ENCODE assay signal across 2 cellular contexts in the genomic region with DNA sequence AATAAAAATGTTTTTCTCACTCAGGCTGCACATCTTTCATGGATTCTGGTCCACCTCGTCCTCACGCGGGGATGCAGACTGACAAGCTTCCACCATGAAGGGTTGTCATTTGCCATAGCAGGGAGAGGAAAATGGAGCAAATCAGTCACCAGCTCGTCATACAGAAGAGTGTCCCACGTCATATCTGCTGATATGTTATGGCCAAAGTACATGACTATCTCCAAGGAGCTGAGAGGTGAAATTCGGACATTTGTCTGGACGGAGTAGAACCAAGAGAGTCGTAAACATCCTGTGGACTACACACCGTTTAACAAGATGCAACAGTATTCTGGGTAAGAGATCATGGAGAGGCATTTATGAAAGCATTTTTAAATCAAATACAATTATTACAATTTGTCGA.
TF ChIP-seq lines count a peak whose summit lies in the region.

No MANE protein-coding gene starts in this region.

TF ChIP-seq in HepG2, 621 proteins besides CTCF, POLR2A, EP300 and RAD21:
- no peak for TF ChIP-seq ATRX (CRISPR knock-in tag; IDR thresholded peaks at IDR 0.05; ENCODE audit: borderline replicate concordance)
- TF ChIP-seq, protein P1, sequence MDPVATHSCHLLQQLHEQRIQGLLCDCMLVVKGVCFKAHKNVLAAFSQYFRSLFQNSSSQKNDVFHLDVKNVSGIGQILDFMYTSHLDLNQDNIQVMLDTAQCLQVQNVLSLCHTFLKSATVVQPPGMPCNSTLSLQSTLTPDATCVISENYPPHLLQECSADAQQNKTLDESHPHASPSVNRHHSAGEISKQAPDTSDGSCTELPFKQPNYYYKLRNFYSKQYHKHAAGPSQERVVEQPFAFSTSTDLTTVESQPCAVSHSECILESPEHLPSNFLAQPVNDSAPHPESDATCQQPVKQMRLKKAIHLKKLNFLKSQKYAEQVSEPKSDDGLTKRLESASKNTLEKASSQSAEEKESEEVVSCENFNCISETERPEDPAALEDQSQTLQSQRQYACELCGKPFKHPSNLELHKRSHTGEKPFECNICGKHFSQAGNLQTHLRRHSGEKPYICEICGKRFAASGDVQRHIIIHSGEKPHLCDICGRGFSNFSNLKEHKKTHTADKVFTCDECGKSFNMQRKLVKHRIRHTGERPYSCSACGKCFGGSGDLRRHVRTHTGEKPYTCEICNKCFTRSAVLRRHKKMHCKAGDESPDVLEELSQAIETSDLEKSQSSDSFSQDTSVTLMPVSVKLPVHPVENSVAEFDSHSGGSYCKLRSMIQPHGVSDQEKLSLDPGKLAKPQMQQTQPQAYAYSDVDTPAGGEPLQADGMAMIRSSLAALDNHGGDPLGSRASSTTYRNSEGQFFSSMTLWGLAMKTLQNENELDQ (CRISPR knock-in tag; IDR thresholded peaks at IDR 0.05; ENCODE audit: borderline replicate concordance) = no peak
- TF ChIP-seq, protein P2, sequence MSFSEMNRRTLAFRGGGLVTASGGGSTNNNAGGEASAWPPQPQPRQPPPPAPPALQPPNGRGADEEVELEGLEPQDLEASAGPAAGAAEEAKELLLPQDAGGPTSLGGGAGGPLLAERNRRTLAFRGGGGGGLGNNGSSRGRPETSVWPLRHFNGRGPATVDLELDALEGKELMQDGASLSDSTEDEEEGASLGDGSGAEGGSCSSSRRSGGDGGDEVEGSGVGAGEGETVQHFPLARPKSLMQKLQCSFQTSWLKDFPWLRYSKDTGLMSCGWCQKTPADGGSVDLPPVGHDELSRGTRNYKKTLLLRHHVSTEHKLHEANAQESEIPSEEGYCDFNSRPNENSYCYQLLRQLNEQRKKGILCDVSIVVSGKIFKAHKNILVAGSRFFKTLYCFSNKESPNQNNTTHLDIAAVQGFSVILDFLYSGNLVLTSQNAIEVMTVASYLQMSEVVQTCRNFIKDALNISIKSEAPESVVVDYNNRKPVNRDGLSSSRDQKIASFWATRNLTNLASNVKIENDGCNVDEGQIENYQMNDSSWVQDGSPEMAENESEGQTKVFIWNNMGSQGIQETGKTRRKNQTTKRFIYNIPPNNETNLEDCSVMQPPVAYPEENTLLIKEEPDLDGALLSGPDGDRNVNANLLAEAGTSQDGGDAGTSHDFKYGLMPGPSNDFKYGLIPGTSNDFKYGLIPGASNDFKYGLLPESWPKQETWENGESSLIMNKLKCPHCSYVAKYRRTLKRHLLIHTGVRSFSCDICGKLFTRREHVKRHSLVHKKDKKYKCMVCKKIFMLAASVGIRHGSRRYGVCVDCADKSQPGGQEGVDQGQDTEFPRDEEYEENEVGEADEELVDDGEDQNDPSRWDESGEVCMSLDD (CRISPR knock-in tag; IDR thresholded peaks at IDR 0.05; ENCODE audit: borderline replicate concordance) = no peak
- TF ChIP-seq CBFB (CRISPR knock-in tag; IDR thresholded peaks at IDR 0.05) = no peak
- TF ChIP-seq SRSF1 (optimal IDR thresholded peaks at IDR 0.05; ENCODE audit: low read depth, low read length) = no peak
- TF ChIP-seq FOXO1 (CRISPR knock-in tag; IDR thresholded peaks at IDR 0.05) = no peak
- peak; percentile 68 for TF ChIP-seq CREB1 (IDR thresholded peaks at IDR 0.05)
- no peak for TF ChIP-seq CREB1 (CRISPR knock-in tag; IDR thresholded peaks at IDR 0.05)
- TF ChIP-seq, protein P3, sequence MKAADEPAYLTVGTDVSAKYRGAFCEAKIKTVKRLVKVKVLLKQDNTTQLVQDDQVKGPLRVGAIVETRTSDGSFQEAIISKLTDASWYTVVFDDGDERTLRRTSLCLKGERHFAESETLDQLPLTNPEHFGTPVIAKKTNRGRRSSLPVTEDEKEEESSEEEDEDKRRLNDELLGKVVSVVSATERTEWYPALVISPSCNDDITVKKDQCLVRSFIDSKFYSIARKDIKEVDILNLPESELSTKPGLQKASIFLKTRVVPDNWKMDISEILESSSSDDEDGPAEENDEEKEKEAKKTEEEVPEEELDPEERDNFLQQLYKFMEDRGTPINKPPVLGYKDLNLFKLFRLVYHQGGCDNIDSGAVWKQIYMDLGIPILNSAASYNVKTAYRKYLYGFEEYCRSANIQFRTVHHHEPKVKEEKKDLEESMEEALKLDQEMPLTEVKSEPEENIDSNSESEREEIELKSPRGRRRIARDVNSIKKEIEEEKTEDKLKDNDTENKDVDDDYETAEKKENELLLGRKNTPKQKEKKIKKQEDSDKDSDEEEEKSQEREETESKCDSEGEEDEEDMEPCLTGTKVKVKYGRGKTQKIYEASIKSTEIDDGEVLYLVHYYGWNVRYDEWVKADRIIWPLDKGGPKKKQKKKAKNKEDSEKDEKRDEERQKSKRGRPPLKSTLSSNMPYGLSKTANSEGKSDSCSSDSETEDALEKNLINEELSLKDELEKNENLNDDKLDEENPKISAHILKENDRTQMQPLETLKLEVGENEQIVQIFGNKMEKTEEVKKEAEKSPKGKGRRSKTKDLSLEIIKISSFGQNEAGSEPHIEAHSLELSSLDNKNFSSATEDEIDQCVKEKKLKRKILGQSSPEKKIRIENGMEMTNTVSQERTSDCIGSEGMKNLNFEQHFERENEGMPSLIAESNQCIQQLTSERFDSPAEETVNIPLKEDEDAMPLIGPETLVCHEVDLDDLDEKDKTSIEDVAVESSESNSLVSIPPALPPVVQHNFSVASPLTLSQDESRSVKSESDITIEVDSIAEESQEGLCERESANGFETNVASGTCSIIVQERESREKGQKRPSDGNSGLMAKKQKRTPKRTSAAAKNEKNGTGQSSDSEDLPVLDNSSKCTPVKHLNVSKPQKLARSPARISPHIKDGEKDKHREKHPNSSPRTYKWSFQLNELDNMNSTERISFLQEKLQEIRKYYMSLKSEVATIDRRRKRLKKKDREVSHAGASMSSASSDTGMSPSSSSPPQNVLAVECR (CRISPR knock-in tag; IDR thresholded peaks at IDR 0.05; ENCODE audit: borderline replicate concordance) = no peak

TF ChIP-seq in IMR-90, 13 proteins besides CTCF, POLR2A, EP300 and RAD21:
- TF ChIP-seq MAZ (IDR thresholded peaks at IDR 0.05; ENCODE audit: borderline replicate concordance, low read depth, low read length) = no peak
- no peak for TF ChIP-seq BHLHE40 (IDR thresholded peaks at IDR 0.05; ENCODE audit: low read depth, low read length)
- TF ChIP-seq RCOR1 (IDR thresholded peaks at IDR 0.05; ENCODE audit: insufficient replicate concordance, low read length) = no peak
- no peak for TF ChIP-seq SMC3 (IDR thresholded peaks at IDR 0.05; ENCODE audit: low read depth, low read length)
- no peak for TF ChIP-seq MXI1 (IDR thresholded peaks at IDR 0.05; ENCODE audit: borderline replicate concordance, low read depth, low read length)
- TF ChIP-seq, protein P4, sequence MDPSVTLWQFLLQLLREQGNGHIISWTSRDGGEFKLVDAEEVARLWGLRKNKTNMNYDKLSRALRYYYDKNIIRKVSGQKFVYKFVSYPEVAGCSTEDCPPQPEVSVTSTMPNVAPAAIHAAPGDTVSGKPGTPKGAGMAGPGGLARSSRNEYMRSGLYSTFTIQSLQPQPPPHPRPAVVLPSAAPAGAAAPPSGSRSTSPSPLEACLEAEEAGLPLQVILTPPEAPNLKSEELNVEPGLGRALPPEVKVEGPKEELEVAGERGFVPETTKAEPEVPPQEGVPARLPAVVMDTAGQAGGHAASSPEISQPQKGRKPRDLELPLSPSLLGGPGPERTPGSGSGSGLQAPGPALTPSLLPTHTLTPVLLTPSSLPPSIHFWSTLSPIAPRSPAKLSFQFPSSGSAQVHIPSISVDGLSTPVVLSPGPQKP (IDR thresholded peaks at IDR 0.05; ENCODE audit: borderline replicate concordance, low read depth, low read length) = no peak
- no peak for TF ChIP-seq RFX5 (IDR thresholded peaks at IDR 0.05; ENCODE audit: low read depth, low read length)
- no peak for TF ChIP-seq FOS (IDR thresholded peaks at IDR 0.05; ENCODE audit: low read depth, low read length)
- TF ChIP-seq CHD1 (IDR thresholded peaks at IDR 0.05; ENCODE audit: low read depth, low read length) = no peak
- no peak for TF ChIP-seq CEBPB (IDR thresholded peaks at IDR 0.05; ENCODE audit: low read depth, low read length)
